Comparison of ENCODE assay signal across 18 cellular contexts in genomic region chr9:137715321-137715720, GRCh38.
DNase-seq lines count a peak whose midpoint lies in the region; ATAC-seq and TF ChIP-seq lines count a peak whose summit lies in the region.
"Had no signal": no experiment of that assay in that cellular context is flagged by ENCODE, and none has a peak within 500 bp of the region (broad histone marks: within the 10 kb centered on the region; RNA-seq: fewer than 3 reads in every experiment).

No MANE protein-coding gene starts in this region.

- H3K9me3 Mint-ChIP-seq in activated CD4-positive, alpha-beta T cell treated with anti-CD3 and anti-CD28 coated beads for 36 hours (ENCODE audit: low read depth) = peaks cover 24% of the 10 kb centered on the region
- peaks cover 26 to 29% of the 10 kb centered on the region in 2 experiments; a peak in 4 of 5 replicates for H3K9me3 Mint-ChIP-seq in H9
- peaks cover 0 to 50% (median 18%) of the 10 kb centered on the region in 9 donors for H3K9me3 Mint-ChIP-seq in naive thymus-derived CD8-positive, alpha-beta T cell

- TF ChIP-seq EP300 in sigmoid colon (IDR thresholded peaks at IDR 0.05) = no peak

- no peak overlapping the region for H2BK20ac ChIP-seq in H9 (ENCODE audit: low read depth, low read length, poor library complexity, severe bottlenecking)

- H4K91ac ChIP-seq in H9 (ENCODE audit: insufficient read length, low read depth, low read length) = no peak overlapping the region

- H3K4me2 ChIP-seq in H9 (ENCODE audit: insufficient read depth, insufficient read length, low read length) = no peak overlapping the region
- H3K4me2 ChIP-seq: SK-N-SH had no signal

- no peak overlapping the region for H3K14ac ChIP-seq in H9 (ENCODE audit: insufficient read depth, low read length)

- H3K4ac ChIP-seq in H9 (ENCODE audit: low read depth, low read length) = no peak overlapping the region

- H2BK15ac ChIP-seq in H9 (ENCODE audit: low read depth, low read length) = no peak overlapping the region

- peak overlapping the region; percentile 75 for H3K27ac Mint-ChIP-seq in activated CD4-positive, alpha-beta T cell treated with anti-CD3 and anti-CD28 coated beads for 36 hours
- peak overlapping the region in 2 of 3 experiments; percentile 13 to 20; a peak in 1 of 7 replicates for H3K27ac Mint-ChIP-seq in H9
- H3K27ac Mint-ChIP-seq in naive thymus-derived CD8-positive, alpha-beta T cell = peak overlapping the region in 6 of 10 donors; percentile 29 to 91 (median 78)

- H3K79me1 ChIP-seq in H9 (ENCODE audit: insufficient read depth, low read depth, low read length, poor library complexity, severe bottlenecking) = peaks cover 3% of the 10 kb centered on the region

- H2AK5ac ChIP-seq in H9 (ENCODE audit: insufficient read length, low read length) = no peak overlapping the region

- H4K8ac ChIP-seq in H9 (replicated peaks; ENCODE audit: insufficient read length, low read depth, low read length) = no peak overlapping the region

- no peaks in the 10 kb centered on the region for H3K27me3 Mint-ChIP-seq in activated CD4-positive, alpha-beta T cell treated with anti-CD3 and anti-CD28 coated beads for 36 hours
- no peaks in the 10 kb centered on the region; the same call in 1 of the 2 replicates for H3K27me3 Mint-ChIP-seq in H9 (ENCODE audit: low read depth)
- no peaks in the 10 kb centered on the region for H3K27me3 Mint-ChIP-seq in naive thymus-derived CD8-positive, alpha-beta T cell

- no peak overlapping the region for H2BK12ac ChIP-seq in H9 (ENCODE audit: insufficient read length, low read depth, low read length)

- no peak overlapping the region for H3K18ac ChIP-seq in H9 (ENCODE audit: insufficient read length, low read depth, low read length)

- DNase-seq in activated CD4-positive, alpha-beta T cell treated with anti-CD3 and anti-CD28 coated beads for 36 hours = no peak
- DNase-seq in activated CD4-positive, alpha-beta T cell treated with anti-CD3 and anti-CD28 coated beads, Interleukin-2, amount 50 U/mL, for 48 hours = no peak
- no peak for DNase-seq in H9
- peak in 6 of 7 donors; percentile 41 to 79 (median 58) for DNase-seq in adrenal gland
- DNase-seq in naive thymus-derived CD8-positive, alpha-beta T cell = no peak
- no peak for DNase-seq in NCI-H524 treated with DMSO at 0.1 percent for 48 hours (lab: John Stamatoyannopoulos, UW)
- DNase-seq in sigmoid colon = no peak
- no peak for DNase-seq in stimulated activated naive CD4-positive, alpha-beta T cell treated with Interleukin-2 at 50 U/mL for 16 hours (lab: John Stamatoyannopoulos, UW)
- DNase-seq: activated CD4-positive, alpha-beta T cell treated with anti-CD3 and anti-CD28 coated beads for 1 hour; activated naive CD4-positive, alpha-beta T cell treated with Interleukin-2 at 50 U/mL for 16 hours; DMS 273 treated with DMSO at 0.1 percent for 48 hours; HFFc6; hippocampal formation; NCI-H2171; occipital lobe; SK-N-SH had no signal

- H3K4me3 Mint-ChIP-seq in activated CD4-positive, alpha-beta T cell treated with anti-CD3 and anti-CD28 coated beads for 36 hours = peak overlapping the region; percentile 9
- no peak overlapping the region for H3K4me3 Mint-ChIP-seq in H9
- peak overlapping the region in 6 of 10 donors; percentile 18 to 65 (median 32) for H3K4me3 Mint-ChIP-seq in naive thymus-derived CD8-positive, alpha-beta T cell
- H3K4me3 Mint-ChIP-seq: HFFc6 had no signal

- WGBS in H9 (ENCODE audit: extremely low coverage, insufficient read length, low lambda C conversion rate) = no CpG with 5 or more reads among the region's 12 CpGs
- WGBS in adrenal gland, 4 donors = 49 to 75% (median 57%) methylated on average over 8 to 12 of the region's 12 CpGs
- WGBS in sigmoid colon, 2 donors = 89% methylated on average over 12 of the region's 12 CpGs

- peaks cover 3% of the 10 kb centered on the region; the same call in 1 of the 2 replicates for H3K79me2 ChIP-seq in H9 (ENCODE audit: insufficient read depth, low read length)

- no peak overlapping the region for H2BK5ac ChIP-seq in H9 (ENCODE audit: insufficient read length, low read length)

- no peaks in the 10 kb centered on the region for H4K20me1 ChIP-seq in H9 (ENCODE audit: control insufficient read depth, insufficient read depth, insufficient read length)

- no peak overlapping the region for H2AFZ ChIP-seq in H9 (ENCODE audit: low read length)

- H3K23me2 ChIP-seq in H9 (ENCODE audit: insufficient read length, low read depth, low read length, poor library complexity, severe bottlenecking) = no peaks in the 10 kb centered on the region

- no peak for ATAC-seq in activated CD4-positive, alpha-beta T cell treated with anti-CD3 and anti-CD28 coated beads for 36 hours
- ATAC-seq in naive thymus-derived CD8-positive, alpha-beta T cell = peak in 1 of 2 donors; percentile 16

- H3K27me3 ChIP-seq in H9 (ENCODE audit: insufficient read depth, low read length) = no peaks in the 10 kb centered on the region
- no peaks in the 10 kb centered on the region for H3K27me3 ChIP-seq in adrenal gland
- H3K27me3 ChIP-seq in sigmoid colon = no peaks in the 10 kb centered on the region
- H3K27me3 ChIP-seq: esophagus muscularis mucosa, tibial nerve had no signal

- H3K36me3 Mint-ChIP-seq in activated CD4-positive, alpha-beta T cell treated with anti-CD3 and anti-CD28 coated beads for 36 hours (ENCODE audit: low read depth) = peaks cover 75% of the 10 kb centered on the region
- peaks cover 68 to 79% (median 71%) of the 10 kb centered on the region in 3 experiments for H3K36me3 Mint-ChIP-seq in H9 (ENCODE audit: insufficient read depth in 1 of 3, low read depth in 3 of 3)
- peaks cover 10 to 70% (median 61%) of the 10 kb centered on the region in 3 donors for H3K36me3 Mint-ChIP-seq in naive thymus-derived CD8-positive, alpha-beta T cell

- no peak overlapping the region for H4K5ac ChIP-seq in H9 (ENCODE audit: insufficient read length, low read depth, low read length)

- H3T11ph ChIP-seq in H9 (ENCODE audit: low read length) = no peak overlapping the region

- no peak overlapping the region for H3K23ac ChIP-seq in H9 (ENCODE audit: insufficient read length, low read depth, low read length)

- peaks cover 0 to 27% of the 10 kb centered on the region in 2 donors for H3K36me3 ChIP-seq in adrenal gland (replicated peaks in 1 of 2)
- H3K36me3 ChIP-seq in sigmoid colon = peaks cover 0 to 56% (median 24%) of the 10 kb centered on the region in 4 donors

- no peak overlapping the region for H2BK120ac ChIP-seq in H9 (ENCODE audit: low read depth, low read length, poor library complexity, severe bottlenecking)

- peaks cover 5% of the 10 kb centered on the region for H3K9me3 ChIP-seq in H9 (ENCODE audit: control insufficient read depth, low read depth, low read length)
- H3K9me3 ChIP-seq in adrenal gland (replicated peaks in 1 of 3) = no peaks in the 10 kb centered on the region
- no peaks in the 10 kb centered on the region for H3K9me3 ChIP-seq in sigmoid colon
- H3K9me3 ChIP-seq: esophagus muscularis mucosa, SK-N-SH had no signal

- no peak overlapping the region for H3K56ac ChIP-seq in H9 (ENCODE audit: insufficient read length, low read depth, low read length)

- TF ChIP-seq POLR2A in adrenal gland (IDR thresholded peaks at IDR 0.05) (no peak), sigmoid colon (IDR thresholded peaks at IDR 0.05) (no peak)

- POLR2A ChIA-PET in activated CD4-positive, alpha-beta T cell treated with anti-CD3 and anti-CD28 coated beads for 36 hours (lab: Charles Lee) = no interaction called here
- POLR2A ChIA-PET in naive thymus-derived CD8-positive, alpha-beta T cell (lab: Charles Lee) = interaction anchor here (0.5 kb wide), 1 partner anchor 23 kb away, joined by 4 read pairs; no protein-coding TSS in a partner anchor

- no peak for TF ChIP-seq CTCF in H9 (conservative IDR thresholded peaks at IDR 0.05)
- TF ChIP-seq CTCF in adrenal gland (IDR thresholded peaks at IDR 0.05) = no peak
- TF ChIP-seq CTCF in sigmoid colon (IDR thresholded peaks at IDR 0.05) = no peak

- no peak overlapping the region for H3K27ac ChIP-seq in H9 (ENCODE audit: insufficient read length, low read depth, low read length)
- H3K27ac ChIP-seq in adrenal gland = peak overlapping the region in 3 of 5 donors; percentile 30 to 49 (median 40)
- H3K27ac ChIP-seq in sigmoid colon = no peak overlapping the region
- H3K27ac ChIP-seq: esophagus muscularis mucosa, tibial nerve had no signal

- no peak overlapping the region for H3K9ac ChIP-seq in H9 (ENCODE audit: extremely low read depth, insufficient read length, low read length)
- H3K9ac ChIP-seq: SK-N-SH had no signal

- intact Hi-C loops in activated CD4-positive, alpha-beta T cell treated with anti-CD3 and anti-CD28 coated beads for 36 hours (cut with DNase I, micrococcal nuclease) = loop anchor here in 1 of 2 experiments (10.0 kb wide), 1 partner anchor 361 kb away; no protein-coding TSS in a partner anchor
- intact Hi-C loops in adrenal gland (cut with DNase I) (no loop called here), sigmoid colon (cut with DNase I) (no loop called here)

- H3K4me1 ChIP-seq in H9 (ENCODE audit: insufficient read depth, low read length) = no peaks in the 10 kb centered on the region
- no peaks in the 10 kb centered on the region for H3K4me1 ChIP-seq in adrenal gland (replicated peaks in 1 of 2)
- H3K4me1 ChIP-seq in sigmoid colon = peaks cover 0 to 4% (median 0%) of the 10 kb centered on the region in 4 donors
- H3K4me1 ChIP-seq: tibial nerve had no signal

- CTCF ChIA-PET in activated CD4-positive, alpha-beta T cell treated with anti-CD3 and anti-CD28 coated beads for 36 hours (lab: Charles Lee) = no interaction called here

- H3K4me1 Mint-ChIP-seq in activated CD4-positive, alpha-beta T cell treated with anti-CD3 and anti-CD28 coated beads for 36 hours = peaks cover 28% of the 10 kb centered on the region
- peaks cover 3% of the 10 kb centered on the region in 2 experiments; a peak in 2 of 4 replicates for H3K4me1 Mint-ChIP-seq in H9
- H3K4me1 Mint-ChIP-seq in naive thymus-derived CD8-positive, alpha-beta T cell = peaks cover 24 to 47% (median 41%) of the 10 kb centered on the region in 4 donors

- H3K4me3 ChIP-seq in adrenal gland (no peak overlapping the region), sigmoid colon (no peak overlapping the region)
- H3K4me3 ChIP-seq: esophagus muscularis mucosa, tibial nerve had no signal

Comparison
In these comparisons a context has a peak if more than half of its experiments do, and no peak if none do; other contexts are left out.
1. DNase-seq: peak in adrenal gland (6 of 7); none in activated CD4-positive, alpha-beta T cell treated with anti-CD3 and anti-CD28 coated beads for 36 hours (single experiment), activated CD4-positive, alpha-beta T cell treated with anti-CD3 and anti-CD28 coated beads, Interleukin-2, amount 50 U/mL, for 48 hours (0 of 2), H9 (single experiment), naive thymus-derived CD8-positive, alpha-beta T cell (0 of 10), NCI-H524 treated with DMSO at 0.1 percent for 48 hours (single experiment), sigmoid colon (single experiment) and stimulated activated naive CD4-positive, alpha-beta T cell treated with Interleukin-2 at 50 U/mL for 16 hours (single experiment).
2. H3K27ac Mint-ChIP-seq: peak in every context shown above with its lines; median percentile 78 in naive thymus-derived CD8-positive, alpha-beta T cell; 75 in activated CD4-positive, alpha-beta T cell treated with anti-CD3 and anti-CD28 coated beads for 36 hours; 16 in H9.
3. H3K4me3 Mint-ChIP-seq: peak in activated CD4-positive, alpha-beta T cell treated with anti-CD3 and anti-CD28 coated beads for 36 hours (single experiment) and naive thymus-derived CD8-positive, alpha-beta T cell (6 of 10); none in H9 (0 of 2).
4. H3K27ac ChIP-seq: peak in adrenal gland (3 of 5); none in H9 (single experiment) and sigmoid colon (0 of 4).